ENCODE assay signal across 11 cellular contexts in the genomic region with DNA sequence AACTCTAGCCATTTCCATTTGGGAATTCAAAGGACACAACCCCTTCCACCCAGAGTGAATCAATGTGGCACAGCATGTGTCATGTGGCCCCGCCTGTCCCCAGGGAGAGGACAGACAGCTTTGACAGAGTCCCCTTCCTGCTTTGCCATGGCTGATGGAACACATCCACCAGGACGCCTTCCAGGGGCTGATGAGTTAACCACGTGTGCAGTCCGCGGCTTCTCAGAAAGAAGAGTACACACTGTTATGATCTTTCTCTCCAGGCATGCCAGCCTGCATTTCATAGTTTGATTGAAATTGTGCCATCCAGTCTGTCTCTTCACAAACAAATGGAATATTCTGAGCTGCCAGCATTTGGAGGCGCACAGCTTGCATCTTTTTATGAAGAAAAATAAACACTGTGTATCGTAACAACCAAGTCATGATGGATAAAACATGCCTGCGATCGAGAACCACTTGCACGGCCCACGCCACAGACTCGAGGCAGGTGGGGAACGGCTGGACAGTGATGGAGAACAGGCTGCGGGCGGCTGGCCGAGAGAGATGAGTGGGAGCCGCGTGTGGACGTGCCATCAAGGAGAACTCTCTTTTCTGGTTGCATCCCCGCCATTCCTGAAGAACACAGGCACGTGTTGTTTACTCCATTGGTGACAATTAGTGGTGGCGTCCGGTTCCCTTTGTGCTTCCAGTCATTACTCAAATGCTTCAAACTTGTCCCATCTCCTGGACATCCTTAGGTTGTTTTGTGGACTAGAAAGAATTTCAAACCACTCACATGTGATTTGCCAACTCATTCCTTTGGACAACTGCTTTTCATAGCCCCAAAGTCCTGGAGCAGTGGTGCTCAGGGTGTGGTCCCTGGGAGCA.
DNase-seq lines count a peak whose midpoint lies in the region; ATAC-seq, FAIRE-seq and TF ChIP-seq lines count a peak whose summit lies in the region.
"Had no signal": no experiment of that assay in that cellular context is flagged by ENCODE, and none has a peak within 500 bp of the region (broad histone marks: within the 10 kb centered on the region; RNA-seq: fewer than 3 reads in every experiment).

No MANE protein-coding gene starts in this region.

- no peaks in the 10 kb centered on the region for H3K9me3 ChIP-seq in PC-3 (ENCODE audit: low read length)
- peaks cover 0 to 6% (median 0%) of the 10 kb centered on the region in 12 donors for H3K9me3 ChIP-seq in heart left ventricle
- H3K9me3 ChIP-seq: transverse colon had no signal

- 0 out of 2 replicates have a peak overlapping the region, but pooled peaks have one; percentile 26 for H3K4me2 ChIP-seq in PC-3 (ENCODE audit: low read length)

- no peaks in the 10 kb centered on the region for H3K36me3 ChIP-seq in PC-3 (ENCODE audit: low read depth, low read length)
- H3K36me3 ChIP-seq in heart left ventricle = no peaks in the 10 kb centered on the region
- H3K36me3 ChIP-seq: transverse colon had no signal

- CTCF ChIA-PET in PC-3 (lab: Charles Lee) = no interaction called here

- intact Hi-C loops in PC-3 (cut with micrococcal nuclease) = no loop called here
- intact Hi-C loops in heart left ventricle (cut with DNase I) = loop anchor here in 1 of 10 donors (5.0 kb wide), 2 partner anchors 69 to 89 kb away; no protein-coding TSS in a partner anchor

- no peaks in the 10 kb centered on the region for H3K36me3 Mint-ChIP-seq in osteocyte (ENCODE audit: unreplicated experiment)
- no peaks in the 10 kb centered on the region for H3K36me3 Mint-ChIP-seq in endothelial cell (ENCODE audit: low read depth, unreplicated experiment)

- H3K27ac ChIP-seq in C4-2B = peak overlapping the region; percentile 36
- no peak overlapping the region for H3K27ac ChIP-seq in PC-3 (ENCODE audit: low read length)
- H3K27ac ChIP-seq in heart left ventricle = peak overlapping the region in 8 of 12 donors; percentile 41 to 91 (median 82)
- H3K27ac ChIP-seq: transverse colon had no signal

- no peak for DNase-seq in PC-3
- peak in 4 of 5 donors; percentile 32 to 75 (median 44) for DNase-seq in heart left ventricle
- no peak for DNase-seq in osteocyte (ENCODE audit: extremely low spot score, unreplicated experiment)
- DNase-seq in activated naive CD4-positive, alpha-beta T cell treated with anti-CD3 and anti-CD28 coated beads, Interleukin-2, amount 50 U/mL, for 16 hours = no peak
- DNase-seq in endothelial cell (ENCODE audit: low spot score) = no peak
- DNase-seq in H54 (ENCODE audit: insufficient read length, low spot score) = no peak
- DNase-seq: activated CD4-positive, alpha-beta T cell treated with anti-CD3 and anti-CD28 coated beads, Interleukin-2, amount 50 U/mL, for 4 hours; Calu3 had no signal

- no peaks in the 10 kb centered on the region for H3K9me3 Mint-ChIP-seq in osteocyte (ENCODE audit: unreplicated experiment)
- H3K9me3 Mint-ChIP-seq in endothelial cell (ENCODE audit: unreplicated experiment) = no peaks in the 10 kb centered on the region

- POLR2A ChIA-PET in PC-3 (lab: Charles Lee; ENCODE audit: unreplicated experiment) = no interaction called here

- H3K79me2 ChIP-seq in PC-3 (ENCODE audit: low read length) = no peaks in the 10 kb centered on the region

- peaks cover 9% of the 10 kb centered on the region for H3K4me1 Mint-ChIP-seq in osteocyte (ENCODE audit: unreplicated experiment)
- peaks cover 10% of the 10 kb centered on the region for H3K4me1 Mint-ChIP-seq in endothelial cell (ENCODE audit: unreplicated experiment)

- H3K4me3 ChIP-seq in PC-3 (ENCODE audit: low read length) (no peak overlapping the region), heart left ventricle (no peak overlapping the region)

- TF ChIP-seq POLR2A in heart left ventricle (IDR thresholded peaks at IDR 0.05) (no peak), H54 (IDR thresholded peaks at IDR 0.05; ENCODE audit: low read depth, low read length) (no peak)

- no peak overlapping the region for H2AFZ ChIP-seq in PC-3 (ENCODE audit: low read length)

- no peak for ATAC-seq in PC-3
- ATAC-seq in heart left ventricle = peak; percentile 18 to 72 (median 62)
- ATAC-seq in esophagus mucosa = no peak

- H3K4me1 ChIP-seq in PC-3 (ENCODE audit: insufficient read depth, low read length) = no peaks in the 10 kb centered on the region
- H3K4me1 ChIP-seq in heart left ventricle = peaks cover 0 to 30% (median 12%) of the 10 kb centered on the region in 12 donors

- H4K20me1 ChIP-seq in PC-3 (ENCODE audit: low read length) = no peaks in the 10 kb centered on the region

- 63 to 77% (median 69%) methylated on average over 23 of the region's 23 CpGs for WGBS in heart left ventricle, 4 donors

- H3K27me3 ChIP-seq in PC-3 (ENCODE audit: low read length) (peaks cover 43% of the 10 kb centered on the region), heart left ventricle (peaks cover 0 to 11% (median 0%) of the 10 kb centered on the region in 9 donors)

- no peak for TF ChIP-seq CTCF in C4-2B (conservative IDR thresholded peaks at IDR 0.05)
- TF ChIP-seq CTCF in PC-3 (conservative IDR thresholded peaks at IDR 0.05; ENCODE audit: low read depth, low read length) = no peak
- TF ChIP-seq CTCF in heart left ventricle (IDR thresholded peaks at IDR 0.05) = no peak
- TF ChIP-seq CTCF in osteocyte (IDR thresholded peaks at IDR 0.05) = no peak
- no peak for TF ChIP-seq CTCF in endothelial cell (IDR thresholded peaks at IDR 0.05; ENCODE audit: unreplicated experiment)

- H3K27ac Mint-ChIP-seq in osteocyte (ENCODE audit: unreplicated experiment) = no peak overlapping the region
- no peak overlapping the region for H3K27ac Mint-ChIP-seq in endothelial cell (ENCODE audit: unreplicated experiment)

- no peak overlapping the region for H3K9ac ChIP-seq in PC-3 (ENCODE audit: low read length)

- BruUV-seq in PC-3 (replicated peaks; lab: Mats Ljungman, UMichigan) = no TSS peak

- peak overlapping the region; percentile 83 for H3K4me3 Mint-ChIP-seq in osteocyte (ENCODE audit: unreplicated experiment)
- H3K4me3 Mint-ChIP-seq in endothelial cell (ENCODE audit: unreplicated experiment) = no peak overlapping the region

- H3K27me3 Mint-ChIP-seq in osteocyte (ENCODE audit: unreplicated experiment) (peaks cover 29% of the 10 kb centered on the region), endothelial cell (ENCODE audit: unreplicated experiment) (peaks cover 18% of the 10 kb centered on the region)

- FAIRE-seq in H54 (lab: Jason Lieb, UNC) = no peak

- no peaks in the 10 kb centered on the region for H3F3A ChIP-seq in PC-3 (ENCODE audit: low read length, unreplicated experiment)

- no peaks in the 10 kb centered on the region for H3K9me2 ChIP-seq in PC-3 (replicated peaks; ENCODE audit: low read length)

Comparison
In these comparisons a context has a peak if more than half of its experiments do, and no peak if none do; other contexts are left out.
1. ATAC-seq: peak in heart left ventricle (4 of 4); none in PC-3 (single experiment) and esophagus mucosa (single experiment).
2. DNase-seq: peak in heart left ventricle (4 of 5); none in PC-3 (single experiment), osteocyte (single experiment), activated naive CD4-positive, alpha-beta T cell treated with anti-CD3 and anti-CD28 coated beads, Interleukin-2, amount 50 U/mL, for 16 hours (single experiment), endothelial cell (single experiment) and H54 (single experiment).